Comparison of ENCODE assay signal across 8 cellular contexts in the genomic region with DNA sequence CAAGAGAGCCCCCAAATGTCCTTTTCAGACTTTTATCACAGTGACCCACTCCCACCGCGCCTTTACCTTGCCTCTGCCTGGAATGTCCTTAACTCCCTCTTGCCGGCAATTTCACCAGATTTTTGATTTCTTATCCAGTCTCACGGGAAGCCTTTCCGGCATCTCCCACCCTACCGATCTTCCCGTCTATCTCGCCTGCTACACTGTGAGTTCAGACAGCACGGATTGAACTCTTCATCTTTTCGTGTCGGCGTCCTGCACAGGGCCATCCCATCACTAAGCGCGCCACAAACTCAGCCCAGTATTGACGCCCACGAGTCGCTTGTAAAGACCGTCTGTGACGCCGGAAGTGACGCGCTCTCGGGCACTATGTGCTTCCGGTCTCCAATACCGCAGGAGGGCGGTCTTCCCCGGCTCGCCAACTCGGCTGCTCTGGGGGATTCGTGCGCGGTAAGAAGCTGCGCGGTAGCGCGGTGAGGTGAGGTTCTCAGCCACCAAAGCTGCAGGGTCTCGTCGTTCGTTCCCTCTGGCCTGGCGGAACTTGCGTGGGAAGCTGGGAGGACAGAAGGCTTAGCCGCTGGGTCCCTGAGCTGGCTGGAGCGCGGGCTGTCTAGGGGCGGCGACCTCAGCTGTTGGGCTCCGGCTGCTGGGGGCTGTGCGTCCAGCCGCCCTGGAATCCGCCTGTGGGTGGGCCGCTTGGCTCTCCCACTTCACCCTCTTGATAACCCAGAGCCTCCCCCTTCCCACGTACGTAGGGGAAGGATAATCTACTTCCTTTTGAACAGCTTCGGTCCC. TPM values are rescaled to one million over a fixed set of nuclear protein-coding genes. Genes with fewer than 3 reads are reported as not detected.
DNase-seq lines count a peak whose midpoint lies in the region; ATAC-seq and TF ChIP-seq lines count a peak whose summit lies in the region.

A gene with protein sequence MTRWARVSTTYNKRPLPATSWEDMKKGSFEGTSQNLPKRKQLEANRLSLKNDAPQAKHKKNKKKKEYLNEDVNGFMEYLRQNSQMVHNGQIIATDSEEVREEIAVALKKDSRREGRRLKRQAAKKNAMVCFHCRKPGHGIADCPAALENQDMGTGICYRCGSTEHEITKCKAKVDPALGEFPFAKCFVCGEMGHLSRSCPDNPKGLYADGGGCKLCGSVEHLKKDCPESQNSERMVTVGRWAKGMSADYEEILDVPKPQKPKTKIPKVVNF (plus strand): TSS at position 367 of the 795 bp plus-strand sequence. CDS start 3,171 bp downstream, outside the sequence.

- peak within 1 kb of the TSS; percentile 94 for H3K27ac ChIP-seq in hepatocyte

- no peaks in the 10 kb centered on the region for H3K9me3 ChIP-seq in hepatocyte (ENCODE audit: low read depth)

- H3K4me3 ChIP-seq in hepatocyte, result peak within 1 kb of the TSS; percentile 57

- peaks cover 15% of the 10 kb centered on the region for H3K4me1 ChIP-seq in hepatocyte (ENCODE audit: insufficient read depth)

- DNase-seq in NCI-H187 (lab: John Stamatoyannopoulos, UW), result peak; percentile 29 to 53
- no peak for DNase-seq in NCI-H187 treated with DMSO at 0.1 percent for 48 hours (lab: John Stamatoyannopoulos, UW)
- DNase-seq in NCI-H2081 (lab: John Stamatoyannopoulos, UW), result peak; percentile 82 to 93
- DNase-seq in T1000 (lab: John Stamatoyannopoulos, UW), result peak; percentile 89
- DNase-seq in astrocyte of the hippocampus (ENCODE audit: low read depth, low spot score), result peak; percentile 98
- DNase-seq in hepatocyte (ENCODE audit: low spot score), result peak; percentile 97
- peak; percentile 88 for DNase-seq in renal cortical epithelial cell (ENCODE audit: low read depth)

- H2AFZ ChIP-seq in hepatocyte, result peak within 1 kb of the TSS; percentile 82

- peak; percentile 96 for ATAC-seq in HG02981 (IDR thresholded peaks at IDR 0.05; ENCODE audit: unreplicated experiment)

- peaks cover 60% of the 10 kb centered on the region for H3K79me2 ChIP-seq in hepatocyte

- TF ChIP-seq CTCF in hepatocyte (IDR thresholded peaks at IDR 0.05; ENCODE audit: poor library complexity), result peak; percentile 14

- WGBS in hepatocyte (ENCODE audit: low lambda C conversion rate, missing lambda C conversion rate), result 1% methylated on average over 54 of the region's 54 CpGs

- no peaks in the 10 kb centered on the region for H3K27me3 ChIP-seq in hepatocyte

- no peaks in the 10 kb centered on the region for H3K9me2 ChIP-seq in hepatocyte (replicated peaks; ENCODE audit: insufficient read depth)

- no peaks in the 10 kb centered on the region for H3K36me3 ChIP-seq in hepatocyte (replicated peaks; ENCODE audit: insufficient read depth, low read depth)

- H3K4me2 ChIP-seq in hepatocyte, result peak within 1 kb of the TSS; percentile 90

- no peaks in the 10 kb centered on the region for H4K20me1 ChIP-seq in hepatocyte (ENCODE audit: insufficient read depth, poor library complexity, severe bottlenecking)

RNA-seq across cellular contexts. Expression of the gene that starts here (rescaled TPM):
- total RNA-seq in hepatocyte (33.7 and 35.2 TPM in 2 replicates), renal cortical epithelial cell (26.0 and 32.1 TPM in 2 replicates)
- polyA plus RNA-seq in hepatocyte, result 22.8 and 28.2 TPM in 2 replicates
